In genomic region chr5:74641778-74642542, GRCh38 we compare ENCODE assay signal across 8 cellular contexts. TPM values are rescaled to one million over a fixed set of nuclear protein-coding genes. Genes with fewer than 3 reads are reported as not detected.
DNase-seq lines count a peak whose midpoint lies in the region; ATAC-seq and TF ChIP-seq lines count a peak whose summit lies in the region.

No MANE protein-coding gene starts in this region.

- TF ChIP-seq CTCF in neutrophil (IDR thresholded peaks at IDR 0.05): no peak

- peaks cover 10% of the 10 kb centered on the region for H3K27me3 Mint-ChIP-seq in activated T-helper 17 cell treated with anti-CD3 and anti-CD28 coated beads, Interleukin-2, amount 50 U/mL, for 72 hours

- peaks cover 15% of the 10 kb centered on the region for H3K27me3 ChIP-seq in neutrophil

- H3K4me1 Mint-ChIP-seq in activated T-helper 17 cell treated with anti-CD3 and anti-CD28 coated beads, Interleukin-2, amount 50 U/mL, for 72 hours: peaks cover 19% of the 10 kb centered on the region

- H3K36me3 Mint-ChIP-seq in activated T-helper 17 cell treated with anti-CD3 and anti-CD28 coated beads, Interleukin-2, amount 50 U/mL, for 72 hours (ENCODE audit: low read depth): no peaks in the 10 kb centered on the region

- H3K4me1 ChIP-seq in neutrophil (ENCODE audit: control insufficient read depth in 1 of 2, insufficient read depth in 1 of 2, low read depth in 1 of 2, low read length in 1 of 2): peaks cover 60 to 76% of the 10 kb centered on the region in 2 experiments

- ATAC-seq in activated T-helper 17 cell treated with anti-CD3 and anti-CD28 coated beads, Interleukin-2, amount 50 U/mL, for 72 hours (replicated peaks): no peak
- no peak for ATAC-seq in GM19463 (IDR thresholded peaks at IDR 0.05; ENCODE audit: unreplicated experiment)
- ATAC-seq in HG03439 (IDR thresholded peaks at IDR 0.05; ENCODE audit: unreplicated experiment): no peak

- no peak overlapping the region for H3K27ac Mint-ChIP-seq in activated T-helper 17 cell treated with anti-CD3 and anti-CD28 coated beads, Interleukin-2, amount 50 U/mL, for 72 hours

- H3K27ac ChIP-seq in neutrophil: peak overlapping the region; percentile 80

- H3K4me3 Mint-ChIP-seq in activated T-helper 17 cell treated with anti-CD3 and anti-CD28 coated beads, Interleukin-2, amount 50 U/mL, for 72 hours: peak overlapping the region; percentile 81

- H3K9me3 Mint-ChIP-seq in activated T-helper 17 cell treated with anti-CD3 and anti-CD28 coated beads, Interleukin-2, amount 50 U/mL, for 72 hours: no peaks in the 10 kb centered on the region

- DNase-seq in stimulated activated CD4-positive, alpha-beta T cell treated with anti-CD3 and anti-CD28 coated beads, Interleukin-4, amount 100 ng/mL, for 1 hour: peak; percentile 12
- no peak for DNase-seq in stimulated activated CD4-positive, alpha-beta T cell treated with anti-CD3 and anti-CD28 coated beads, Interleukin-1b, Interleukin-23, amount 100 ng/mL, for 48 hours
- DNase-seq in NCI-H510A treated with DMSO at 0.1 percent for 48 hours (lab: John Stamatoyannopoulos, UW) (peak; percentile 34), globus pallidus (ENCODE audit: low spot score) (peak; percentile 80)

- H3K4me3 ChIP-seq in neutrophil (ENCODE audit: low read depth in 1 of 2, low read length in 1 of 2): peak overlapping the region; percentile 72 to 74

- H3K9me3 ChIP-seq in neutrophil: no peaks in the 10 kb centered on the region

- no peaks in the 10 kb centered on the region for H3K36me3 ChIP-seq in neutrophil

RNA-seq across cellular contexts. Expression of gene ENC1, which starts 1.4 kb away (rescaled TPM):
- under 1 TPM; 0.42 to 0.89 TPM for total RNA-seq in activated T-helper 17 cell treated with anti-CD3 and anti-CD28 coated beads, Interleukin-2, amount 50 U/mL, for 72 hours

RNA-seq across cellular contexts. Expression of gene HEXB, which starts 43.1 kb away (rescaled TPM):
- total RNA-seq in activated T-helper 17 cell treated with anti-CD3 and anti-CD28 coated beads, Interleukin-2, amount 50 U/mL, for 72 hours: 10 to 100 TPM; 42.4 to 79.0 TPM
